1 cellular context compared by ENCODE assay signal in genomic region chr3:27749640-27750039, GRCh38.
TF ChIP-seq lines count a peak whose summit lies in the region.

No MANE protein-coding gene starts in this region.

TF ChIP-seq in A549, 52 proteins besides CTCF, POLR2A, EP300 and RAD21 (continued from another document):
- no peak for TF ChIP-seq ZFP36 (IDR thresholded peaks at IDR 0.05; ENCODE audit: borderline replicate concordance, partially characterized antibody)
